ENCODE assay signal across 33 cellular contexts in the genomic region with DNA sequence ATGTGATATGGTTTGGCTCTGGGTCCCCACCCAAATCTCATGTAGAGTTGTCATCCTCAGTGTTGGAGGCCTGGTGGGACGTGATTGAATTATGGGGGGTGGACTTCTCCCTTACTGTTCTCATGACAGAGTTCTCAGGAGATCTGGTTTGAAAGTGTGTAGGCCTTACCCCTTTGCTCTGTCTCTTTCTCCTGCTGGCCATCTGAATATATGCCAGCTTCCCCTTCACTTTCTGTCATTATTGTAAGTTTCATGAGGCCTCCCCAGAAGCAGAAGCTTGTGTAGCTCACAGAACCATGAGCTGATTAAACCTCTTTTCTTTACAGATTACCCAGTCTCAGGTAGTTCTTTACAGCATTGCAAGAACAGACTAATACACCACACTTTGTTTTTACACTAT.
"Had no signal": no experiment of that assay in that cellular context is flagged by ENCODE, and none has a peak within 500 bp of the region (broad histone marks: within the 10 kb centered on the region; RNA-seq: fewer than 3 reads in every experiment).

No MANE protein-coding gene starts in this region.

- H3K36me3 Mint-ChIP-seq: activated naive CD4-positive, alpha-beta T cell treated with anti-CD3 and anti-CD28 coated beads, Interleukin-2, amount 10 ng/mL, durations not matched to agents 7 days and 5 days; activated naive CD8-positive, alpha-beta T cell had no signal

- H3K4me1 ChIP-seq: Peyer's patch had no signal

- DNase-seq: activated CD4-positive, alpha-beta T cell treated with anti-CD3 and anti-CD28 coated beads, Interleukin-2, amount 10 ng/mL, durations not matched to agents 24 days and 14 days; activated CD4-positive, alpha-beta T cell treated with anti-CD3 and anti-CD28 coated beads, Interleukin-2, amount 50 U/mL, for 4 hours; activated CD8-positive, alpha-beta memory T cell treated with anti-CD3 and anti-CD28 coated beads, Interleukin-2, amount 50 U/mL, for 4 hours; activated CD8-positive, alpha-beta T cell treated with anti-CD3 and anti-CD28 coated beads for 36 hours; activated effector memory CD4-positive, alpha-beta T cell treated with Interleukin-2 at 50 U/mL for 16 hours; activated naive CD4-positive, alpha-beta T cell treated with anti-CD3 and anti-CD28 coated beads, Interleukin-2, amount 10 ng/mL, durations not matched to agents 7 days and 5 days; activated naive CD8-positive, alpha-beta T cell treated with anti-CD3 and anti-CD28 coated beads, Interleukin-2, amount 50 U/mL, for 24 hours; activated T-cell treated with anti-CD3 and anti-CD28 coated beads for 4 hours; activated T-cell treated with anti-CD3 and anti-CD28 coated beads, Interleukin-2, amount 50 U/mL, for 4 hours; anterior cingulate cortex; brain microvascular endothelial cell; Kasumi-1; KG1; MG63; NCI-H1048; NCI-H1436; NCI-H1694; NCI-H1930; NCI-H2081 treated with DMSO at 0.1 percent for 48 hours; NCI-H226; NCI-H446 treated with DMSO at 0.1 percent for 48 hours; NCI-H524; NK-92 treated with Interleukin-12 subunit alpha and Interleukin-12 subunit beta, amount 100 ng/mL, for 24 hours; PC-3; Peyer's patch; T1000 had no signal

- ATAC-seq: activated CD8-positive, alpha-beta T cell treated with anti-CD3 and anti-CD28 coated beads for 36 hours; activated naive CD8-positive, alpha-beta T cell treated with anti-CD3 and anti-CD28 coated beads, Interleukin-2, amount 50 U/mL, for 24 hours; activated T-cell treated with anti-CD3 and anti-CD28 coated beads, Interleukin-2, amount 50 U/mL, for 4 hours; PC-3; Right ventricle myocardium inferior had no signal

- H3K27me3 ChIP-seq: brain microvascular endothelial cell, cardiac muscle cell, MG63, Peyer's patch had no signal

- H3K9me3 Mint-ChIP-seq: activated CD4-positive, alpha-beta T cell treated with anti-CD3 and anti-CD28 coated beads, Interleukin-2, amount 10 ng/mL, durations not matched to agents 24 days and 14 days; activated CD8-positive, alpha-beta T cell treated with anti-CD3 and anti-CD28 coated beads for 36 hours; activated naive CD4-positive, alpha-beta T cell treated with anti-CD3 and anti-CD28 coated beads, Interleukin-2, amount 10 ng/mL, durations not matched to agents 7 days and 5 days; activated naive CD8-positive, alpha-beta T cell treated with anti-CD3 and anti-CD28 coated beads, Interleukin-2, amount 50 U/mL, for 24 hours; activated T-cell treated with anti-CD3 and anti-CD28 coated beads, Interleukin-2, amount 50 U/mL, for 4 hours; activated T-helper 1 cell treated with anti-CD3 and anti-CD28 coated beads, Interleukin-12 subunit alpha, Interleukin-12 subunit beta, Interleukin-2, Interleukin-4 antibody, amounts not matched to agents 30 ng/mL and 10 ng/mL and 1 ng/mL, durations not matched to agents 14 hours and 24 hours and 36 hours; central memory CD8-positive, alpha-beta T cell had no signal

- H3K4me3 Mint-ChIP-seq: activated CD4-positive, alpha-beta T cell treated with anti-CD3 and anti-CD28 coated beads, Interleukin-2, amount 10 ng/mL, durations not matched to agents 24 days and 14 days; activated CD8-positive, alpha-beta T cell treated with anti-CD3 and anti-CD28 coated beads for 36 hours; activated naive CD4-positive, alpha-beta T cell treated with anti-CD3 and anti-CD28 coated beads, Interleukin-2, amount 10 ng/mL, durations not matched to agents 7 days and 5 days; activated naive CD8-positive, alpha-beta T cell; activated naive CD8-positive, alpha-beta T cell treated with anti-CD3 and anti-CD28 coated beads, Interleukin-2, amount 50 U/mL, for 24 hours; activated T-cell treated with anti-CD3 and anti-CD28 coated beads, Interleukin-2, amount 50 U/mL, for 4 hours; activated T-helper 1 cell treated with anti-CD3 and anti-CD28 coated beads, Interleukin-12 subunit alpha, Interleukin-12 subunit beta, Interleukin-2, Interleukin-4 antibody, amounts not matched to agents 30 ng/mL and 10 ng/mL and 1 ng/mL, durations not matched to agents 14 hours and 24 hours and 36 hours; central memory CD8-positive, alpha-beta T cell had no signal

- H3K4me1 Mint-ChIP-seq: activated CD4-positive, alpha-beta T cell treated with anti-CD3 and anti-CD28 coated beads, Interleukin-2, amount 10 ng/mL, durations not matched to agents 24 days and 14 days; activated naive CD4-positive, alpha-beta T cell treated with anti-CD3 and anti-CD28 coated beads, Interleukin-2, amount 10 ng/mL, durations not matched to agents 7 days and 5 days; activated naive CD8-positive, alpha-beta T cell treated with anti-CD3 and anti-CD28 coated beads, Interleukin-2, amount 50 U/mL, for 24 hours; central memory CD8-positive, alpha-beta T cell had no signal

- H3K27me3 Mint-ChIP-seq: activated naive CD4-positive, alpha-beta T cell treated with anti-CD3 and anti-CD28 coated beads, Interleukin-2, amount 10 ng/mL, durations not matched to agents 7 days and 5 days; activated naive CD8-positive, alpha-beta T cell; central memory CD8-positive, alpha-beta T cell had no signal

- H3K4me3 ChIP-seq: cardiac muscle cell, MG63, Peyer's patch, SK-N-MC had no signal

- H3K27ac Mint-ChIP-seq: activated CD4-positive, alpha-beta T cell treated with anti-CD3 and anti-CD28 coated beads, Interleukin-2, amount 10 ng/mL, durations not matched to agents 24 days and 14 days; activated CD8-positive, alpha-beta T cell treated with anti-CD3 and anti-CD28 coated beads for 36 hours; activated naive CD4-positive, alpha-beta T cell treated with anti-CD3 and anti-CD28 coated beads, Interleukin-2, amount 10 ng/mL, durations not matched to agents 7 days and 5 days; activated naive CD8-positive, alpha-beta T cell; activated naive CD8-positive, alpha-beta T cell treated with anti-CD3 and anti-CD28 coated beads, Interleukin-2, amount 50 U/mL, for 24 hours; activated T-helper 1 cell treated with anti-CD3 and anti-CD28 coated beads, Interleukin-12 subunit alpha, Interleukin-12 subunit beta, Interleukin-2, Interleukin-4 antibody, amounts not matched to agents 30 ng/mL and 10 ng/mL and 1 ng/mL, durations not matched to agents 14 hours and 24 hours and 36 hours had no signal

- H3K9me3 ChIP-seq: MG63, Peyer's patch had no signal

- H3K36me3 ChIP-seq: brain microvascular endothelial cell, cardiac muscle cell, MG63, Peyer's patch had no signal

- H3K27ac ChIP-seq: brain microvascular endothelial cell, cardiac muscle cell, Peyer's patch, RWPE1, SK-N-MC had no signal
